Comparison of ENCODE assay signal across 8 cellular contexts in the genomic region with DNA sequence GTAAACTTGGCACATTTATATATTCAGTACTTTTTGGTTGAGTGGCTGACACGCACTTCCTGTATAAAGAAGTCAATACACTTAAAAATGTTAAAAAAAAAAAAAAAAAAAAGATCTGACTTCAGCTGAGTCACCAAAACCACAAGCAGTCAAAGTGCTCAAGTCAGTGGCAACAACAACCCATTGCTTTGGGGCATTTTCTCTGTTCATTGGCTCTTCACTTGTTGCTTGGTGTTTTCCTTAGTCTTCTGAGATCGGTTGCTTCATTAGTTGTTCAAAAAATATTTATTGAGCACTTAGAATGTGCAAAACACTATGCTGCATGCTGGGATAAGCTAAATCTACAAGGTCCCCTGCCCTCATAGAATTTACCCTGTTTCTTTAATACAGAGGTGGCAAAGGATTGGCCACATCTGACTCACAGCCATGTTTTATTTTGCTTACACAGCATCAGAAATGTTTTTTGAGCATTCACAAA.
A peak's percentile ranks its signal among the peaks of the same experiment; 100 is the strongest.
DNase-seq lines count a peak whose midpoint lies in the region; ATAC-seq and TF ChIP-seq lines count a peak whose summit lies in the region.

No MANE protein-coding gene starts in this region.

- H2AFZ ChIP-seq in hepatocyte: no peak overlapping the region

- intact Hi-C loops in activated T-helper 1 cell treated with anti-CD3 and anti-CD28 coated beads, Interleukin-12 subunit alpha, Interleukin-12 subunit beta, Interleukin-2, Interleukin-4 antibody, amounts not matched to agents 30 ng/mL and 10 ng/mL and 1 ng/mL, durations not matched to agents 14 hours and 24 hours and 36 hours (cut with micrococcal nuclease): loop anchor here (1.0 to 10.0 kb wide), 9 partner anchors 18 to 319 kb away; a partner anchor contains a TSS

- 59% methylated on average over 2 of the region's 2 CpGs for WGBS in hepatocyte (ENCODE audit: low lambda C conversion rate, missing lambda C conversion rate)

- TF ChIP-seq CTCF in hepatocyte (IDR thresholded peaks at IDR 0.05; ENCODE audit: poor library complexity): no peak

- peak overlapping the region; percentile 38 for H3K4me3 Mint-ChIP-seq in activated T-helper 1 cell treated with anti-CD3 and anti-CD28 coated beads, Interleukin-12 subunit alpha, Interleukin-12 subunit beta, Interleukin-2, Interleukin-4 antibody, amounts not matched to agents 30 ng/mL and 10 ng/mL and 1 ng/mL, durations not matched to agents 14 hours and 24 hours and 36 hours

- H3K9me2 ChIP-seq in hepatocyte (replicated peaks; ENCODE audit: insufficient read depth): no peaks in the 10 kb centered on the region

- no peak overlapping the region for H3K4me2 ChIP-seq in hepatocyte

- no peak overlapping the region for H3K4me3 ChIP-seq in hepatocyte

- peak overlapping the region; percentile 81 for H3K27ac Mint-ChIP-seq in activated T-helper 1 cell treated with anti-CD3 and anti-CD28 coated beads, Interleukin-12 subunit alpha, Interleukin-12 subunit beta, Interleukin-2, Interleukin-4 antibody, amounts not matched to agents 30 ng/mL and 10 ng/mL and 1 ng/mL, durations not matched to agents 14 hours and 24 hours and 36 hours

- H3K36me3 Mint-ChIP-seq in activated T-helper 1 cell treated with anti-CD3 and anti-CD28 coated beads, Interleukin-12 subunit alpha, Interleukin-12 subunit beta, Interleukin-2, Interleukin-4 antibody, amounts not matched to agents 30 ng/mL and 10 ng/mL and 1 ng/mL, durations not matched to agents 14 hours and 24 hours and 36 hours (ENCODE audit: low read depth): peaks cover 3% of the 10 kb centered on the region

- H3K9me3 Mint-ChIP-seq in activated T-helper 1 cell treated with anti-CD3 and anti-CD28 coated beads, Interleukin-12 subunit alpha, Interleukin-12 subunit beta, Interleukin-2, Interleukin-4 antibody, amounts not matched to agents 30 ng/mL and 10 ng/mL and 1 ng/mL, durations not matched to agents 14 hours and 24 hours and 36 hours: no peaks in the 10 kb centered on the region

- H3K36me3 ChIP-seq in hepatocyte (replicated peaks; ENCODE audit: insufficient read depth, low read depth): no peaks in the 10 kb centered on the region

- peak; percentile 7 to 41 for DNase-seq in activated CD8-positive, alpha-beta memory T cell treated with anti-CD3 and anti-CD28 coated beads for 4 hours (ENCODE audit: low read depth in 2 of 2)
- DNase-seq in activated CD8-positive, alpha-beta memory T cell treated with anti-CD3 and anti-CD28 coated beads, Interleukin-2, amount 50 U/mL, for 48 hours: no peak
- DNase-seq in NOMO-1 (lab: John Stamatoyannopoulos, UW; ENCODE audit: unreplicated experiment in 2 of 2): peak; percentile 65 to 81
- DNase-seq in activated T-helper 1 cell treated with anti-CD3 and anti-CD28 coated beads, Interleukin-12 subunit alpha, Interleukin-12 subunit beta, Interleukin-2, Interleukin-4 antibody, amounts not matched to agents 30 ng/mL and 10 ng/mL and 1 ng/mL, durations not matched to agents 14 hours and 24 hours and 36 hours (ENCODE audit: low spot score): peak; percentile 53
- DNase-seq in hepatocyte (ENCODE audit: low spot score): peak; percentile 8
- DNase-seq in stimulated activated CD8-positive, alpha-beta memory T cell treated with anti-CD3 and anti-CD28 coated beads, Interleukin-4, amount 100 ng/mL, for 24 hours (ENCODE audit: low read depth): peak; percentile 15
- no peak for DNase-seq in SHP77 (lab: John Stamatoyannopoulos, UW)

- no peaks in the 10 kb centered on the region for H3K27me3 ChIP-seq in hepatocyte

- ATAC-seq in HG02840 (IDR thresholded peaks at IDR 0.05; ENCODE audit: low FRiP score, unreplicated experiment): peak; percentile 68

- peaks cover 69% of the 10 kb centered on the region for H3K79me2 ChIP-seq in hepatocyte

- H3K27ac ChIP-seq in hepatocyte: peak overlapping the region; percentile 25

- no peaks in the 10 kb centered on the region for H3K9me3 ChIP-seq in hepatocyte (ENCODE audit: low read depth)

- peaks cover 65% of the 10 kb centered on the region for H3K4me1 Mint-ChIP-seq in activated T-helper 1 cell treated with anti-CD3 and anti-CD28 coated beads, Interleukin-12 subunit alpha, Interleukin-12 subunit beta, Interleukin-2, Interleukin-4 antibody, amounts not matched to agents 30 ng/mL and 10 ng/mL and 1 ng/mL, durations not matched to agents 14 hours and 24 hours and 36 hours (ENCODE audit: low read depth)

- peaks cover 2% of the 10 kb centered on the region for H3K27me3 Mint-ChIP-seq in activated T-helper 1 cell treated with anti-CD3 and anti-CD28 coated beads, Interleukin-12 subunit alpha, Interleukin-12 subunit beta, Interleukin-2, Interleukin-4 antibody, amounts not matched to agents 30 ng/mL and 10 ng/mL and 1 ng/mL, durations not matched to agents 14 hours and 24 hours and 36 hours (ENCODE audit: insufficient read depth)

- H4K20me1 ChIP-seq in hepatocyte (ENCODE audit: insufficient read depth, poor library complexity, severe bottlenecking): no peaks in the 10 kb centered on the region

- H3K4me1 ChIP-seq in hepatocyte (ENCODE audit: insufficient read depth): no peaks in the 10 kb centered on the region

Comparison
In these comparisons a context has a peak if more than half of its experiments do, and no peak if none do; other contexts are left out.
1. DNase-seq: peak in activated CD8-positive, alpha-beta memory T cell treated with anti-CD3 and anti-CD28 coated beads for 4 hours (2 of 2), NOMO-1 (2 of 2), activated T-helper 1 cell treated with anti-CD3 and anti-CD28 coated beads, Interleukin-12 subunit alpha, Interleukin-12 subunit beta, Interleukin-2, Interleukin-4 antibody, amounts not matched to agents 30 ng/mL and 10 ng/mL and 1 ng/mL, durations not matched to agents 14 hours and 24 hours and 36 hours (single experiment), hepatocyte (single experiment) and stimulated activated CD8-positive, alpha-beta memory T cell treated with anti-CD3 and anti-CD28 coated beads, Interleukin-4, amount 100 ng/mL, for 24 hours (single experiment); none in activated CD8-positive, alpha-beta memory T cell treated with anti-CD3 and anti-CD28 coated beads, Interleukin-2, amount 50 U/mL, for 48 hours (single experiment) and SHP77 (0 of 2).